Comparison of ENCODE assay signal across 19 cellular contexts in genomic region chr3:57794501-57794900, GRCh38.
"Had no signal": no experiment of that assay in that cellular context is flagged by ENCODE, and none has a peak within 500 bp of the region (broad histone marks: within the 10 kb centered on the region; RNA-seq: fewer than 3 reads in every experiment).

No MANE protein-coding gene starts in this region.

- H3K27me3 Mint-ChIP-seq: activated naive CD8-positive, alpha-beta T cell; activated T-cell treated with anti-CD3 and anti-CD28 coated beads, Interleukin-2, amount 50 U/mL, for 24 hours; natural killer cell treated with Interleukin-12 subunit alpha and Interleukin-12 subunit beta and Interleukin-15 and Interleukin-18, amount 100 ng/mL, for 72 hours had no signal

- H3K9me3 Mint-ChIP-seq: activated T-cell treated with anti-CD3 and anti-CD28 coated beads, Interleukin-2, amount 50 U/mL, for 24 hours; natural killer cell treated with Interleukin-12 subunit alpha and Interleukin-12 subunit beta and Interleukin-15 and Interleukin-18, amount 100 ng/mL, for 72 hours; T-helper 1 cell treated with Interleukin-12 subunit alpha and Interleukin-12 subunit beta and Interleukin-4 antibody, amounts not matched to agents 30 μg/mL and 1 μg/mL, for 36 hours had no signal

- H3K27me3 ChIP-seq: cardiac muscle cell, colonic mucosa, heart right ventricle, sigmoid colon, testis had no signal

- H3K36me3 ChIP-seq: cardiac muscle cell, colonic mucosa, heart right ventricle, sigmoid colon had no signal

- H3K4me1 ChIP-seq: testis had no signal

- ATAC-seq: heart right ventricle; left lobe of liver; natural killer cell treated with Interleukin-12 subunit alpha and Interleukin-12 subunit beta and Interleukin-15 and Interleukin-18, amount 100 ng/mL, for 72 hours had no signal

- H3K4me3 ChIP-seq: cardiac muscle cell, colonic mucosa, heart right ventricle, sigmoid colon, testis had no signal

- H3K4me3 Mint-ChIP-seq: activated T-cell treated with anti-CD3 and anti-CD28 coated beads, Interleukin-2, amount 50 U/mL, for 24 hours; natural killer cell treated with Interleukin-12 subunit alpha and Interleukin-12 subunit beta and Interleukin-15 and Interleukin-18, amount 100 ng/mL, for 72 hours; T-helper 1 cell treated with Interleukin-12 subunit alpha and Interleukin-12 subunit beta and Interleukin-4 antibody, amounts not matched to agents 30 μg/mL and 1 μg/mL, for 36 hours had no signal

- H3K27ac ChIP-seq: cardiac muscle cell, colonic mucosa, heart right ventricle, sigmoid colon, testis had no signal

- H3K9me3 ChIP-seq: colonic mucosa, heart right ventricle, sigmoid colon, testis had no signal

- H3K27ac Mint-ChIP-seq: T-helper 1 cell treated with Interleukin-12 subunit alpha and Interleukin-12 subunit beta and Interleukin-4 antibody, amounts not matched to agents 30 μg/mL and 1 μg/mL, for 36 hours had no signal

- H3K36me3 Mint-ChIP-seq: natural killer cell treated with Interleukin-12 subunit alpha and Interleukin-12 subunit beta and Interleukin-15 and Interleukin-18, amount 100 ng/mL, for 72 hours had no signal

- DNase-seq: activated CD4-positive, CD25-positive, alpha-beta regulatory T cell; activated effector memory CD4-positive, alpha-beta T cell treated with anti-CD3 and anti-CD28 coated beads, Interleukin-2, amount 50 U/mL, for 16 hours; activated T-cell treated with anti-CD3 and anti-CD28 coated beads, Interleukin-2, amount 50 U/mL, for 24 hours; aorta; colonic mucosa; effector CD4-positive, alpha-beta T cell; heart right ventricle; islet precursor cell; sigmoid colon; stimulated activated CD4-positive, alpha-beta T cell treated with anti-CD3 and anti-CD28 coated beads, Interleukin-2, amount 100 ng/mL, for 48 hours; stimulated activated naive CD4-positive, alpha-beta T cell treated with Interleukin-2 at 50 U/mL for 16 hours; testis had no signal

- FAIRE-seq: frontal cortex, TTC549 had no signal
